20 cellular contexts compared by ENCODE assay signal in the genomic region with DNA sequence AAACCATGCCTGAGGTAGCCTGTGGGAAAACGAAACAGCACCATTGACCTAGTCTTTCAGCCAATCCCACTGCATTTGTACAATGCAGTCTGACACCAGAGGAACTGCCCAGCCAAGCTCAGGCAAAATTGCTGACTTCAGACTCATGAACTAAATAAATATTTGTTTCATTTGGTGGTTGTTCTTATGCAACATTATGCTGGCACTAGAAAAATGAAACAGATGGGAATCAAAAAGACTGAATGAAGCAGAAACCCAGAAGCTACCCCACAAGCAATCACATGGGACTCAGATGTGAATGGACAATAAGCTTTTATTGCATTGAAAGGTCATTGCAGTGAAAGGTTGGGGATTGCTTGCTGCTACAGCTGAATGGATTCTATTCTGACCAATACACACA. TPM values are rescaled to one million over a fixed set of nuclear protein-coding genes. Genes with fewer than 3 reads are reported as not detected.
DNase-seq lines count a peak whose midpoint lies in the region; ATAC-seq and TF ChIP-seq lines count a peak whose summit lies in the region.
"Had no signal": no experiment of that assay in that cellular context is flagged by ENCODE, and none has a peak within 500 bp of the region (broad histone marks: within the 10 kb centered on the region; RNA-seq: fewer than 3 reads in every experiment).

No MANE protein-coding gene starts in this region.

- H2AK9ac ChIP-seq in IMR-90 (replicated peaks; ENCODE audit: low read depth, low read length, poor library complexity): no peak overlapping the region

- no peak overlapping the region for H2BK15ac ChIP-seq in IMR-90 (ENCODE audit: low read depth, low read length)

- in situ Hi-C loops in IMR-90 (cut with MboI; ENCODE audit: low sequenced_read_pairs): no loop called here

- WGBS in IMR-90 (ENCODE audit: extremely low coverage in 2 of 2, insufficient read length in 1 of 2), 2 experiments: no CpG with 5 or more reads among the region's 1 CpG
- WGBS in prostate gland: 24% methylated on average over 1 of the region's 1 CpG

- no peak for TF ChIP-seq RAD21 in IMR-90 (IDR thresholded peaks at IDR 0.05; ENCODE audit: low read length)

- no peak overlapping the region for H3K9ac ChIP-seq in IMR-90 (ENCODE audit: low read depth, low read length)
- H3K9ac ChIP-seq: neural progenitor cell had no signal

- H3K9me3 ChIP-seq in IMR-90 (ENCODE audit: control insufficient read depth, insufficient read depth, low read length): no peaks in the 10 kb centered on the region
- H3K9me3 ChIP-seq in prostate gland: no peaks in the 10 kb centered on the region
- no peaks in the 10 kb centered on the region for H3K9me3 ChIP-seq in Peyer's patch
- H3K9me3 ChIP-seq: ascending aorta, esophagus squamous epithelium, thyroid gland had no signal

- no peak overlapping the region for H2AFZ ChIP-seq in IMR-90 (replicated peaks; ENCODE audit: low read length, poor library complexity)
- H2AFZ ChIP-seq: neural progenitor cell had no signal

- H3K36me3 ChIP-seq in IMR-90 (ENCODE audit: control insufficient read depth, insufficient read depth, low read length): no peaks in the 10 kb centered on the region
- no peaks in the 10 kb centered on the region for H3K36me3 ChIP-seq in prostate gland
- H3K36me3 ChIP-seq in Peyer's patch: no peaks in the 10 kb centered on the region
- H3K36me3 ChIP-seq: ascending aorta, esophagus squamous epithelium, neural progenitor cell, thyroid gland had no signal

- no peak overlapping the region for H3K18ac ChIP-seq in IMR-90 (ENCODE audit: low read depth, low read length)

- H3K79me1 ChIP-seq in IMR-90 (ENCODE audit: low read depth in 1 of 2, low read length in 2 of 2): no peaks in the 10 kb centered on the region

- H3K27me3 ChIP-seq in IMR-90 (ENCODE audit: control insufficient read depth, insufficient read depth, low read length) (peaks cover 8% of the 10 kb centered on the region; the same call in 1 of the 2 replicates), prostate gland (replicated peaks; ENCODE audit: insufficient read depth) (no peaks in the 10 kb centered on the region), Peyer's patch (no peaks in the 10 kb centered on the region)
- H3K27me3 ChIP-seq: ascending aorta, esophagus squamous epithelium, thyroid gland had no signal

- H3K9me1 ChIP-seq in IMR-90 (ENCODE audit: insufficient read depth, low read length): no peaks in the 10 kb centered on the region

- H3K4me2 ChIP-seq in IMR-90 (ENCODE audit: low read depth, low read length): no peak overlapping the region
- H3K4me2 ChIP-seq: neural progenitor cell had no signal

- intact Hi-C loops in IMR-90 (cut with micrococcal nuclease): no loop called here
- intact Hi-C loops in prostate gland (cut with DNase I): no loop called here

- no peak overlapping the region for H2BK5ac ChIP-seq in IMR-90 (ENCODE audit: low read depth, low read length, poor library complexity, severe bottlenecking)

- no peak for TF ChIP-seq POLR2A in IMR-90 (IDR thresholded peaks at IDR 0.05; ENCODE audit: low read depth, low read length)
- no peak for TF ChIP-seq POLR2A in prostate gland (IDR thresholded peaks at IDR 0.05)
- no peak for TF ChIP-seq POLR2A in Peyer's patch (IDR thresholded peaks at IDR 0.05)

- BruUV-seq in IMR-90 (replicated peaks; lab: Mats Ljungman, UMichigan): no TSS peak

- POLR2A ChIA-PET in IMR-90 (lab: Charles Lee; ENCODE audit: unreplicated experiment): no interaction called here

- H2BK120ac ChIP-seq in IMR-90 (ENCODE audit: low read depth, low read length): no peak overlapping the region

- CTCF ChIA-PET in IMR-90 (lab: Yijun Ruan, JAX): no interaction called here

- dilution Hi-C loops in IMR-90 (cut with HindIII; ENCODE audit: low sequenced_read_pairs, unreplicated experiment): no loop called here

- no peak overlapping the region for H3K14ac ChIP-seq in IMR-90 (replicated peaks; ENCODE audit: low read depth, low read length)

- H3K4me1 ChIP-seq in IMR-90 (ENCODE audit: control insufficient read depth, insufficient read depth, low read length): no peaks in the 10 kb centered on the region
- H3K4me1 ChIP-seq in prostate gland (replicated peaks): peaks cover 7% of the 10 kb centered on the region
- H3K4me1 ChIP-seq in Peyer's patch: peaks cover 0 to 31% (median 0%) of the 10 kb centered on the region in 4 donors
- H3K4me1 ChIP-seq: ascending aorta, esophagus squamous epithelium, neural progenitor cell, thyroid gland had no signal

- H4K20me1 ChIP-seq in IMR-90 (ENCODE audit: insufficient read depth, low read length): no peaks in the 10 kb centered on the region

- H3K56ac ChIP-seq in IMR-90 (ENCODE audit: extremely low read depth, insufficient read depth, low read length): no peak overlapping the region

- H4K5ac ChIP-seq in IMR-90 (ENCODE audit: low read depth, low read length): no peak overlapping the region

- no peak overlapping the region for H3K23ac ChIP-seq in IMR-90 (ENCODE audit: low read depth, low read length)

- H3K4me3 ChIP-seq in IMR-90 (ENCODE audit: insufficient read depth, low read depth, low read length) (no peak overlapping the region), prostate gland (no peak overlapping the region), Peyer's patch (no peak overlapping the region)
- H3K4me3 ChIP-seq: ascending aorta, esophagus squamous epithelium, neural progenitor cell, thyroid gland had no signal

- no peak overlapping the region for H3K4ac ChIP-seq in IMR-90 (ENCODE audit: low read depth, low read length)

- ATAC-seq in IMR-90 (ENCODE audit: low read depth) (peak; percentile 64), HG02763 (IDR thresholded peaks at IDR 0.05; ENCODE audit: unreplicated experiment) (no peak)

- H2AK5ac ChIP-seq in IMR-90 (ENCODE audit: low read depth, low read length): no peak overlapping the region

- TF ChIP-seq CTCF in IMR-90 (conservative IDR thresholded peaks at IDR 0.05; ENCODE audit: low read depth, low read length) (no peak), prostate gland (IDR thresholded peaks at IDR 0.05) (no peak), Peyer's patch (IDR thresholded peaks at IDR 0.05) (no peak)

- no peak overlapping the region for H2BK20ac ChIP-seq in IMR-90 (ENCODE audit: low read depth, low read length)

- H4K91ac ChIP-seq in IMR-90 (ENCODE audit: insufficient read depth, low read depth, low read length): no peak overlapping the region

- H3K27ac ChIP-seq in IMR-90 (ENCODE audit: insufficient read depth, low read length): no peak overlapping the region
- H3K27ac ChIP-seq in prostate gland: peak overlapping the region in 1 of 2 donors; percentile 15
- H3K27ac ChIP-seq in Peyer's patch: no peak overlapping the region
- H3K27ac ChIP-seq: ascending aorta, esophagus squamous epithelium, neural progenitor cell, thyroid gland had no signal

- H4K8ac ChIP-seq in IMR-90 (ENCODE audit: low read depth in 2 of 2, low read length in 2 of 2): no peak overlapping the region

- DNase-seq in IMR-90 (no peak), amniotic epithelial cell (ENCODE audit: low read depth) (peak; percentile 47), inferior parietal cortex (ENCODE audit: extremely low spot score) (peak; percentile 2), prostate gland (ENCODE audit: low spot score) (peak; percentile 28), Peyer's patch (no peak)
- DNase-seq in activated CD4-positive, CD25-positive, alpha-beta regulatory T cell treated with anti-CD3 and anti-CD28 coated beads, Interleukin-2, amount 50 U/mL, for 72 hours: no peak
- DNase-seq in activated effector memory CD4-positive, alpha-beta T cell treated with Interleukin-2 at 50 U/mL for 16 hours: no peak
- DNase-seq: activated gamma-delta T cell; DMS79 treated with DMSO at 0.1 percent for 48 hours; esophagus squamous epithelium; H9; mesendoderm; MV-4-11; stimulated activated CD4-positive, alpha-beta T cell treated with anti-CD3 and anti-CD28 coated beads, Interleukin-4, amount 100 ng/mL, for 24 hours; T-helper 2 cell; thyroid gland had no signal

TF ChIP-seq in IMR-90, 13 proteins besides CTCF, POLR2A, EP300 and RAD21:
- TF ChIP-seq CHD1 (IDR thresholded peaks at IDR 0.05; ENCODE audit: low read depth, low read length) (no peak), CEBPB (IDR thresholded peaks at IDR 0.05; ENCODE audit: low read depth, low read length) (no peak), MAFK (IDR thresholded peaks at IDR 0.05; ENCODE audit: low read depth, low read length) (no peak), BHLHE40 (IDR thresholded peaks at IDR 0.05; ENCODE audit: low read depth, low read length) (no peak), MAZ (IDR thresholded peaks at IDR 0.05; ENCODE audit: borderline replicate concordance, low read depth, low read length) (no peak), FOS (IDR thresholded peaks at IDR 0.05; ENCODE audit: low read depth, low read length) (no peak), MXI1 (IDR thresholded peaks at IDR 0.05; ENCODE audit: borderline replicate concordance, low read depth, low read length) (no peak), RCOR1 (IDR thresholded peaks at IDR 0.05; ENCODE audit: insufficient replicate concordance, low read length) (no peak), RFX5 (IDR thresholded peaks at IDR 0.05; ENCODE audit: low read depth, low read length) (no peak)
- TF ChIP-seq, protein P1, sequence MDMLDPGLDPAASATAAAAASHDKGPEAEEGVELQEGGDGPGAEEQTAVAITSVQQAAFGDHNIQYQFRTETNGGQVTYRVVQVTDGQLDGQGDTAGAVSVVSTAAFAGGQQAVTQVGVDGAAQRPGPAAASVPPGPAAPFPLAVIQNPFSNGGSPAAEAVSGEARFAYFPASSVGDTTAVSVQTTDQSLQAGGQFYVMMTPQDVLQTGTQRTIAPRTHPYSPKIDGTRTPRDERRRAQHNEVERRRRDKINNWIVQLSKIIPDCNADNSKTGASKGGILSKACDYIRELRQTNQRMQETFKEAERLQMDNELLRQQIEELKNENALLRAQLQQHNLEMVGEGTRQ (IDR thresholded peaks at IDR 0.05; ENCODE audit: low read depth, low read length): no peak

RNA-seq across cellular contexts. Expression of a gene that starts 1.7 kb away (rescaled TPM):
- total RNA-seq in IMR-90 (2012; rRNA removed) (not detected in 2 replicates), prostate gland (not detected), Peyer's patch (10 to 100 TPM in 1 of 4 donors, 1 to 10 TPM in 2, not detected in 1; 8.5 to 25.4 (median 9.2) TPM)
- not detected in 2 replicates for polyA plus RNA-seq in IMR-90 (2012; rRNA removed)
- not detected in 2 replicates for polyA plus RNA-seq in IMR-90 (2012; cell fraction: cytosol; rRNA removed)
- polyA plus RNA-seq in IMR-90 (2012; cell fraction: nucleus; rRNA removed; ENCODE audit: low replicate concordance): not detected in 2 replicates
- total RNA-seq: ascending aorta, esophagus squamous epithelium, H9, thyroid gland had no signal
- polyA plus RNA-seq: BJ had no signal

Comparison
In these comparisons a context has a peak if more than half of its experiments do, and no peak if none do; other contexts are left out.
1. DNase-seq: peak in amniotic epithelial cell (single experiment), inferior parietal cortex (single experiment) and prostate gland (single experiment); none in IMR-90 (single experiment), Peyer's patch (0 of 3), activated CD4-positive, CD25-positive, alpha-beta regulatory T cell treated with anti-CD3 and anti-CD28 coated beads, Interleukin-2, amount 50 U/mL, for 72 hours (single experiment) and activated effector memory CD4-positive, alpha-beta T cell treated with Interleukin-2 at 50 U/mL for 16 hours (single experiment).